1 cellular context compared by ENCODE assay signal in genomic region chr12:112087851-112088250, GRCh38.
TF ChIP-seq lines count a peak whose summit lies in the region.

No MANE protein-coding gene starts in this region.

TF ChIP-seq in IMR-90, 13 proteins besides CTCF, POLR2A, EP300 and RAD21:
- TF ChIP-seq NFE2L2 (IDR thresholded peaks at IDR 0.05; ENCODE audit: low read depth, low read length) (no peak), RFX5 (IDR thresholded peaks at IDR 0.05; ENCODE audit: low read depth, low read length) (no peak), CEBPB (IDR thresholded peaks at IDR 0.05; ENCODE audit: low read depth, low read length) (no peak), MAZ (IDR thresholded peaks at IDR 0.05; ENCODE audit: borderline replicate concordance, low read depth, low read length) (no peak), FOS (IDR thresholded peaks at IDR 0.05; ENCODE audit: low read depth, low read length) (no peak), ELK1 (IDR thresholded peaks at IDR 0.05; ENCODE audit: borderline replicate concordance, low read depth, low read length) (no peak)
- TF ChIP-seq, protein P1, sequence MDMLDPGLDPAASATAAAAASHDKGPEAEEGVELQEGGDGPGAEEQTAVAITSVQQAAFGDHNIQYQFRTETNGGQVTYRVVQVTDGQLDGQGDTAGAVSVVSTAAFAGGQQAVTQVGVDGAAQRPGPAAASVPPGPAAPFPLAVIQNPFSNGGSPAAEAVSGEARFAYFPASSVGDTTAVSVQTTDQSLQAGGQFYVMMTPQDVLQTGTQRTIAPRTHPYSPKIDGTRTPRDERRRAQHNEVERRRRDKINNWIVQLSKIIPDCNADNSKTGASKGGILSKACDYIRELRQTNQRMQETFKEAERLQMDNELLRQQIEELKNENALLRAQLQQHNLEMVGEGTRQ (IDR thresholded peaks at IDR 0.05; ENCODE audit: low read depth, low read length), result no peak
